In genomic region chr22:41301085-41302015, GRCh38 we compare ENCODE assay signal across 8 cellular contexts. TPM values are rescaled to one million over a fixed set of nuclear protein-coding genes. Genes with fewer than 3 reads are reported as not detected.
DNase-seq lines count a peak whose midpoint lies in the region; ATAC-seq and TF ChIP-seq lines count a peak whose summit lies in the region.

TSS of gene ZC3H7B (plus strand) at chr22:41301525. CDS start at chr22:41320661, 19,136 bp downstream.

- H4K20me1 ChIP-seq in DND-41 (ENCODE audit: insufficient read depth, low read length) (peaks cover 18% of the 10 kb centered on the region), KMS-11 (ENCODE audit: insufficient read depth) (no peaks in the 10 kb centered on the region)

- H3K9me3 Mint-ChIP-seq in activated T-helper 2 cell treated with anti-CD3 and anti-CD28 coated beads, Interferon-gamma antibody, Interleukin-2, Interleukin-4, amounts not matched to agents 10 μg/mL and 5 μg/mL and 100 μg/mL, durations not matched to agents 14 hours and 24 hours and 36 hours = no peaks in the 10 kb centered on the region
- no peaks in the 10 kb centered on the region for H3K9me3 Mint-ChIP-seq in nephron
- H3K9me3 Mint-ChIP-seq in stimulated activated naive CD8-positive, alpha-beta T cell treated with anti-CD3 and anti-CD28 coated beads, Interleukin-15, Interleukin-2, amounts not matched to agents 100 ng/mL and 50 ng/mL, for 24 hours = no peaks in the 10 kb centered on the region

- peak; percentile 98 for ATAC-seq in DND-41 (ENCODE audit: insufficient read depth, low read depth)
- peak; percentile 91 for ATAC-seq in GM21723 (IDR thresholded peaks at IDR 0.05; ENCODE audit: unreplicated experiment)

- H3K36me3 Mint-ChIP-seq in activated T-helper 2 cell treated with anti-CD3 and anti-CD28 coated beads, Interferon-gamma antibody, Interleukin-2, Interleukin-4, amounts not matched to agents 10 μg/mL and 5 μg/mL and 100 μg/mL, durations not matched to agents 14 hours and 24 hours and 36 hours (ENCODE audit: low read depth) = peaks cover 20% of the 10 kb centered on the region
- H3K36me3 Mint-ChIP-seq in nephron (ENCODE audit: low read depth) = peaks cover 13% of the 10 kb centered on the region
- H3K36me3 Mint-ChIP-seq in stimulated activated naive CD8-positive, alpha-beta T cell treated with anti-CD3 and anti-CD28 coated beads, Interleukin-15, Interleukin-2, amounts not matched to agents 100 ng/mL and 50 ng/mL, for 24 hours (ENCODE audit: low read depth) = peaks cover 13% of the 10 kb centered on the region

- H3K27ac ChIP-seq in DND-41 (ENCODE audit: low read length) = peak within 1 kb of the TSS; percentile 46
- H3K27ac ChIP-seq in KMS-11 = peak within 1 kb of the TSS; percentile 85

- H3K27me3 ChIP-seq in DND-41 (ENCODE audit: insufficient read depth, low read length, poor library complexity) (no peaks in the 10 kb centered on the region), KMS-11 (ENCODE audit: insufficient read depth, low read depth) (no peaks in the 10 kb centered on the region)

- H3K36me3 ChIP-seq in DND-41 (ENCODE audit: insufficient read depth, low read length) = peaks cover 8% of the 10 kb centered on the region
- no peaks in the 10 kb centered on the region for H3K36me3 ChIP-seq in KMS-11 (ENCODE audit: insufficient read depth)

- peak within 1 kb of the TSS; percentile 87 for H3K4me2 ChIP-seq in DND-41 (ENCODE audit: insufficient read depth, low read length)
- H3K4me2 ChIP-seq in KMS-11 = peak within 1 kb of the TSS; percentile 99

- H3K4me3 Mint-ChIP-seq in activated T-helper 2 cell treated with anti-CD3 and anti-CD28 coated beads, Interferon-gamma antibody, Interleukin-2, Interleukin-4, amounts not matched to agents 10 μg/mL and 5 μg/mL and 100 μg/mL, durations not matched to agents 14 hours and 24 hours and 36 hours (ENCODE audit: low read depth) = peak within 1 kb of the TSS; percentile 76
- H3K4me3 Mint-ChIP-seq in nephron = peak within 1 kb of the TSS; percentile 90 to 92 (median 91)
- H3K4me3 Mint-ChIP-seq in stimulated activated naive CD8-positive, alpha-beta T cell treated with anti-CD3 and anti-CD28 coated beads, Interleukin-15, Interleukin-2, amounts not matched to agents 100 ng/mL and 50 ng/mL, for 24 hours = peak within 1 kb of the TSS; percentile 76

- no peaks in the 10 kb centered on the region for H3K9me3 ChIP-seq in DND-41 (ENCODE audit: insufficient read depth, low read length, severe bottlenecking)

- H3K4me3 ChIP-seq in DND-41 (ENCODE audit: low read depth in 1 of 2, low read length in 2 of 2) (peak within 1 kb of the TSS; percentile 81 to 99), KMS-11 (IDR thresholded peaks at IDR 0.05; ENCODE audit: insufficient read depth, low read depth, low read length) (no peak within 1 kb of the TSS), fibroblast of pulmonary artery (replicated peaks; ENCODE audit: low read depth, low read length) (peak within 1 kb of the TSS; percentile 85)

- DNase-seq in DND-41 = peak; percentile 89
- peak; percentile 91 for DNase-seq in RPMI8226
- peak; percentile 79 for DNase-seq in activated T-helper 2 cell treated with anti-CD3 and anti-CD28 coated beads, Interferon-gamma antibody, Interleukin-2, Interleukin-4, amounts not matched to agents 10 μg/mL and 5 μg/mL and 100 μg/mL, durations not matched to agents 14 hours and 24 hours and 36 hours (ENCODE audit: low spot score)
- DNase-seq in fibroblast of pulmonary artery (ENCODE audit: low read depth) = peak; percentile 75

- peak; percentile 70 for TF ChIP-seq CTCF in DND-41 (IDR thresholded peaks at IDR 0.05; ENCODE audit: borderline replicate concordance, extremely low read depth, low read length, poor library complexity, severe bottlenecking)
- TF ChIP-seq CTCF in KMS-11 (conservative IDR thresholded peaks at IDR 0.05; ENCODE audit: low read depth, low read length) = 0 out of 2 replicates have a peak, but pooled peaks have one; percentile 18
- peak; percentile 55 for TF ChIP-seq CTCF in fibroblast of pulmonary artery (IDR thresholded peaks at IDR 0.05; ENCODE audit: low read length, missing control alignments)
- TF ChIP-seq CTCF in nephron (IDR thresholded peaks at IDR 0.05; ENCODE audit: unreplicated experiment in 3 of 3) = peak; percentile 49 to 52 (median 49)

- peak within 1 kb of the TSS; percentile 70 for H3K27ac Mint-ChIP-seq in activated T-helper 2 cell treated with anti-CD3 and anti-CD28 coated beads, Interferon-gamma antibody, Interleukin-2, Interleukin-4, amounts not matched to agents 10 μg/mL and 5 μg/mL and 100 μg/mL, durations not matched to agents 14 hours and 24 hours and 36 hours
- peak within 1 kb of the TSS; percentile 93 to 97 (median 94) for H3K27ac Mint-ChIP-seq in nephron
- peak within 1 kb of the TSS; percentile 79 for H3K27ac Mint-ChIP-seq in stimulated activated naive CD8-positive, alpha-beta T cell treated with anti-CD3 and anti-CD28 coated beads, Interleukin-15, Interleukin-2, amounts not matched to agents 100 ng/mL and 50 ng/mL, for 24 hours

- H3K4me1 Mint-ChIP-seq in activated T-helper 2 cell treated with anti-CD3 and anti-CD28 coated beads, Interferon-gamma antibody, Interleukin-2, Interleukin-4, amounts not matched to agents 10 μg/mL and 5 μg/mL and 100 μg/mL, durations not matched to agents 14 hours and 24 hours and 36 hours (ENCODE audit: low read depth) = peaks cover 27% of the 10 kb centered on the region
- H3K4me1 Mint-ChIP-seq in nephron = peaks cover 26% of the 10 kb centered on the region
- peaks cover 36% of the 10 kb centered on the region for H3K4me1 Mint-ChIP-seq in stimulated activated naive CD8-positive, alpha-beta T cell treated with anti-CD3 and anti-CD28 coated beads, Interleukin-15, Interleukin-2, amounts not matched to agents 100 ng/mL and 50 ng/mL, for 24 hours (ENCODE audit: low read depth)

- H3K9ac ChIP-seq in DND-41 (ENCODE audit: low read depth, low read length) = peak within 1 kb of the TSS; percentile 98
- peak within 1 kb of the TSS; percentile 99 for H3K9ac ChIP-seq in KMS-11

- no peaks in the 10 kb centered on the region for H3K27me3 Mint-ChIP-seq in activated T-helper 2 cell treated with anti-CD3 and anti-CD28 coated beads, Interferon-gamma antibody, Interleukin-2, Interleukin-4, amounts not matched to agents 10 μg/mL and 5 μg/mL and 100 μg/mL, durations not matched to agents 14 hours and 24 hours and 36 hours (ENCODE audit: low read depth)
- no peaks in the 10 kb centered on the region for H3K27me3 Mint-ChIP-seq in nephron (ENCODE audit: low read depth)
- no peaks in the 10 kb centered on the region for H3K27me3 Mint-ChIP-seq in stimulated activated naive CD8-positive, alpha-beta T cell treated with anti-CD3 and anti-CD28 coated beads, Interleukin-15, Interleukin-2, amounts not matched to agents 100 ng/mL and 50 ng/mL, for 24 hours

- H2AFZ ChIP-seq in DND-41 (ENCODE audit: low read depth, low read length) (peak within 1 kb of the TSS; percentile 88), KMS-11 (ENCODE audit: low read depth) (peak within 1 kb of the TSS; percentile 81)

- H3K79me2 ChIP-seq in DND-41 (ENCODE audit: insufficient read depth, low read length) (peaks cover 57% of the 10 kb centered on the region), KMS-11 (ENCODE audit: insufficient read depth, low read depth) (peaks cover 59% of the 10 kb centered on the region)

- intact Hi-C loops in activated T-helper 2 cell treated with anti-CD3 and anti-CD28 coated beads, Interferon-gamma antibody, Interleukin-2, Interleukin-4, amounts not matched to agents 10 μg/mL and 5 μg/mL and 100 μg/mL, durations not matched to agents 14 hours and 24 hours and 36 hours (cut with micrococcal nuclease) = loop anchor here (1.0 kb wide), 2 partner anchors 15 to 350 kb away; partner anchors contain the start of genes RANGAP1 and RBX1

- H3K4me1 ChIP-seq in DND-41 (ENCODE audit: insufficient read depth, low read length) = peaks cover 27% of the 10 kb centered on the region
- H3K4me1 ChIP-seq in KMS-11 (ENCODE audit: low read depth, poor library complexity, severe bottlenecking) = peaks cover 25% of the 10 kb centered on the region

RNA-seq across cellular contexts. Expression of gene ZC3H7B, which starts in this region (rescaled TPM):
- 64.7 and 66.0 TPM in 2 replicates for total RNA-seq in activated T-helper 2 cell treated with anti-CD3 and anti-CD28 coated beads, Interferon-gamma antibody, Interleukin-2, Interleukin-4, amounts not matched to agents 10 μg/mL and 5 μg/mL and 100 μg/mL, durations not matched to agents 14 hours and 24 hours and 36 hours

Comparison
In these comparisons a context has a peak if more than half of its experiments do, and no peak if none do; other contexts are left out.
1. CTCF ChIP-seq: peak in every context shown above with its lines; median percentile 70 in DND-41; 55 in fibroblast of pulmonary artery; 49 in nephron; 18 in KMS-11.